ENCODE assay signal across 8 cellular contexts in genomic region chr3:169664034-169664820, GRCh38. TPM values are rescaled to one million over a fixed set of nuclear protein-coding genes. Genes with fewer than 3 reads are reported as not detected.
DNase-seq lines count a peak whose midpoint lies in the region; TF ChIP-seq lines count a peak whose summit lies in the region.

No MANE protein-coding gene starts in this region.

- peak overlapping the region; percentile 91 for H3K4me2 ChIP-seq in osteoblast (ENCODE audit: insufficient read depth, low read length)

- H3K27ac ChIP-seq in endodermal cell (ENCODE audit: low read depth, low read length) = no peak overlapping the region
- no peak overlapping the region for H3K27ac ChIP-seq in osteoblast (ENCODE audit: low read depth, low read length)

- H3K9me3 ChIP-seq in endodermal cell (ENCODE audit: control insufficient read depth, low read length) (no peaks in the 10 kb centered on the region), osteoblast (ENCODE audit: low read depth, low read length) (no peaks in the 10 kb centered on the region)

- 2 to 3% methylated on average over 12 to 16 of the region's 16 CpGs for WGBS in endodermal cell (ENCODE audit: insufficient coverage in 1 of 2, insufficient read length in 1 of 2), 2 experiments

- H3K27me3 ChIP-seq in endodermal cell (ENCODE audit: control insufficient read depth, insufficient read depth, low read length, poor library complexity, severe bottlenecking) (peaks cover 84% of the 10 kb centered on the region), osteoblast (ENCODE audit: insufficient read depth, low read length) (peaks cover 87% of the 10 kb centered on the region)

- peaks cover 40% of the 10 kb centered on the region for H3K4me1 Mint-ChIP-seq in endodermal cell
- H3K4me1 Mint-ChIP-seq in activated T-helper 2 cell treated with anti-CD3 and anti-CD28 coated beads, Interferon-gamma antibody, Interleukin-2, Interleukin-4, amounts not matched to agents 10 μg/mL and 5 μg/mL and 100 μg/mL, durations not matched to agents 14 hours and 24 hours and 36 hours (ENCODE audit: low read depth) = peaks cover 37% of the 10 kb centered on the region

- H3K4me1 ChIP-seq in endodermal cell (ENCODE audit: control insufficient read depth, insufficient read depth, low read length) (peaks cover 8% of the 10 kb centered on the region), osteoblast (ENCODE audit: insufficient read depth, low read length) (peaks cover 19% of the 10 kb centered on the region)

- peak overlapping the region; percentile 57 for H3K4me3 Mint-ChIP-seq in endodermal cell
- no peak overlapping the region for H3K4me3 Mint-ChIP-seq in activated T-helper 2 cell treated with anti-CD3 and anti-CD28 coated beads, Interferon-gamma antibody, Interleukin-2, Interleukin-4, amounts not matched to agents 10 μg/mL and 5 μg/mL and 100 μg/mL, durations not matched to agents 14 hours and 24 hours and 36 hours (ENCODE audit: low read depth)

- H3K27ac Mint-ChIP-seq in endodermal cell = no peak overlapping the region
- H3K27ac Mint-ChIP-seq in activated T-helper 2 cell treated with anti-CD3 and anti-CD28 coated beads, Interferon-gamma antibody, Interleukin-2, Interleukin-4, amounts not matched to agents 10 μg/mL and 5 μg/mL and 100 μg/mL, durations not matched to agents 14 hours and 24 hours and 36 hours = no peak overlapping the region

- no peak for TF ChIP-seq CTCF in endodermal cell (conservative IDR thresholded peaks at IDR 0.05)
- TF ChIP-seq CTCF in osteoblast (IDR thresholded peaks at IDR 0.05; ENCODE audit: extremely low read depth, low read depth, low read length) = no peak
- TF ChIP-seq CTCF in GM20000 (IDR thresholded peaks at IDR 0.05; ENCODE audit: extremely low read depth, missing control alignments) = no peak

- H3K36me3 Mint-ChIP-seq in endodermal cell (ENCODE audit: low read depth) = no peaks in the 10 kb centered on the region
- H3K36me3 Mint-ChIP-seq in activated T-helper 2 cell treated with anti-CD3 and anti-CD28 coated beads, Interferon-gamma antibody, Interleukin-2, Interleukin-4, amounts not matched to agents 10 μg/mL and 5 μg/mL and 100 μg/mL, durations not matched to agents 14 hours and 24 hours and 36 hours (ENCODE audit: low read depth) = no peaks in the 10 kb centered on the region

- H3K4me3 ChIP-seq in endodermal cell (ENCODE audit: low read length) = peak overlapping the region; percentile 87
- H3K4me3 ChIP-seq in osteoblast (ENCODE audit: insufficient read depth, low read length) = peak overlapping the region; percentile 73

- H3K79me2 ChIP-seq in osteoblast (ENCODE audit: insufficient read depth, low read length) = no peaks in the 10 kb centered on the region

- intact Hi-C loops in activated T-helper 2 cell treated with anti-CD3 and anti-CD28 coated beads, Interferon-gamma antibody, Interleukin-2, Interleukin-4, amounts not matched to agents 10 μg/mL and 5 μg/mL and 100 μg/mL, durations not matched to agents 14 hours and 24 hours and 36 hours (cut with micrococcal nuclease) = loop anchor here (5.0 kb wide), 1 partner anchor 93 kb away; no protein-coding TSS in a partner anchor

- no peaks in the 10 kb centered on the region for H4K20me1 ChIP-seq in osteoblast (ENCODE audit: insufficient read depth, low read length)

- H3K27me3 Mint-ChIP-seq in endodermal cell (ENCODE audit: insufficient read depth) = peaks cover 86% of the 10 kb centered on the region
- H3K27me3 Mint-ChIP-seq in activated T-helper 2 cell treated with anti-CD3 and anti-CD28 coated beads, Interferon-gamma antibody, Interleukin-2, Interleukin-4, amounts not matched to agents 10 μg/mL and 5 μg/mL and 100 μg/mL, durations not matched to agents 14 hours and 24 hours and 36 hours (ENCODE audit: low read depth) = peaks cover 83% of the 10 kb centered on the region

- H3K36me3 ChIP-seq in endodermal cell (ENCODE audit: control insufficient read depth, insufficient read depth, low read length) (no peaks in the 10 kb centered on the region), osteoblast (ENCODE audit: insufficient read depth, low read length) (no peaks in the 10 kb centered on the region)

- H3K9ac ChIP-seq in endodermal cell (ENCODE audit: extremely low read depth, low read length, poor library complexity, severe bottlenecking) = no peak overlapping the region

- no peaks in the 10 kb centered on the region for H3K9me3 Mint-ChIP-seq in endodermal cell
- no peaks in the 10 kb centered on the region for H3K9me3 Mint-ChIP-seq in activated T-helper 2 cell treated with anti-CD3 and anti-CD28 coated beads, Interferon-gamma antibody, Interleukin-2, Interleukin-4, amounts not matched to agents 10 μg/mL and 5 μg/mL and 100 μg/mL, durations not matched to agents 14 hours and 24 hours and 36 hours

- DNase-seq in ELF-1 (ENCODE audit: low read depth, low spot score) (peak; percentile 30), OCI-M1 (lab: John Stamatoyannopoulos, UW) (peak; percentile 42), endodermal cell (peak; percentile 76), osteoblast (ENCODE audit: insufficient read length, low spot score, missing footprints) (peak; percentile 90), NCI-H1930 (lab: John Stamatoyannopoulos, UW) (no peak), GM20000 (ENCODE audit: low spot score) (no peak), NCI-H2029 (lab: John Stamatoyannopoulos, UW) (no peak)
- DNase-seq in activated T-helper 2 cell treated with anti-CD3 and anti-CD28 coated beads, Interferon-gamma antibody, Interleukin-2, Interleukin-4, amounts not matched to agents 10 μg/mL and 5 μg/mL and 100 μg/mL, durations not matched to agents 14 hours and 24 hours and 36 hours (ENCODE audit: low spot score) = no peak

- no peak overlapping the region for H2AFZ ChIP-seq in osteoblast (ENCODE audit: low read length)

RNA-seq across cellular contexts. Expression of gene MECOM, which starts 0.7 kb away (rescaled TPM):
- total RNA-seq in endodermal cell (under 1 TPM; 0.15 to 0.79 TPM), osteoblast (2.2 and 5.6 TPM in 2 replicates)
- polyA plus RNA-seq in endodermal cell (2013, experiment 1 of 2) = 12.8 TPM
- 12.5 TPM for polyA plus RNA-seq in endodermal cell (2013, experiment 2 of 2)
- not detected in 2 replicates for total RNA-seq in activated T-helper 2 cell treated with anti-CD3 and anti-CD28 coated beads, Interferon-gamma antibody, Interleukin-2, Interleukin-4, amounts not matched to agents 10 μg/mL and 5 μg/mL and 100 μg/mL, durations not matched to agents 14 hours and 24 hours and 36 hours

Comparison
In these comparisons a context has a peak if more than half of its experiments do, and no peak if none do; other contexts are left out.
1. DNase-seq: peak in ELF-1 (single experiment), OCI-M1 (single experiment), endodermal cell (single experiment) and osteoblast (single experiment); none in NCI-H1930 (0 of 2), activated T-helper 2 cell treated with anti-CD3 and anti-CD28 coated beads, Interferon-gamma antibody, Interleukin-2, Interleukin-4, amounts not matched to agents 10 μg/mL and 5 μg/mL and 100 μg/mL, durations not matched to agents 14 hours and 24 hours and 36 hours (single experiment), GM20000 (single experiment) and NCI-H2029 (single experiment).